29 cellular contexts compared by ENCODE assay signal in the genomic region with DNA sequence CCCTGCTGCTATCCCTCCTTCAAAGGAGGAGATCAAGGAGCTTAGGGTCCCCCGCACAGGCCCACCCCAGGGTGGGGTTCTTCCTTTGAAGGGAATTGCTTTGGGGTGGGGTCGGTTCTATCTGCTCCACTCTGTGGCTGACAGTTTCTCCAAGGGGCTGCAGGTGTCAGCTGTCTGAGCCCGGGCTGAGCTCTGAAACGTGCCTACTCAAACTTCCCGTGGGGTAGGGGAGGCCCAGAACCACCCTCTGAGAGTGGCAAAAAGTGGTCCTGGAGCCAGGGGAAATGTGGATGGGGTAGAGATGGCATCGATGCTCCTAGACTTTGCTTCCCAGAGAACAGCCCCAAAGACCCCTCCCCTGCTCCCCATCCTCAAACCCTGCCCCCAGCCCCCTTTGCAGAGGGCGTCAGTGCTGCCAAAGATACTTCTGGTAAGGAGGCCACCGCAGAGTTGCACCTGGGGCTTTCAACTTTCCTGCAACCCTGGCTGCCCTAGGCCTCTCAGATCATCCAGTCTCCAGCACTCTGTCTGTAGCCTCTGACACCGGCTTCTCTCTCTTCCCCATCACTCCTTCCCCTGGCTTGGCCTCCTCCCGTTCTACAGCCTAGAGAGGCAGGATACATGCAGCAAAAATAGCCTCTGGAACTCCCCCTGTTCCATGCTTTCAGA. TPM values are rescaled to one million over a fixed set of nuclear protein-coding genes. Genes with fewer than 3 reads are reported as not detected.
DNase-seq lines count a peak whose midpoint lies in the region; ATAC-seq and TF ChIP-seq lines count a peak whose summit lies in the region.
"Had no signal": no experiment of that assay in that cellular context is flagged by ENCODE, and none has a peak within 500 bp of the region (broad histone marks: within the 10 kb centered on the region; RNA-seq: fewer than 3 reads in every experiment).

No MANE protein-coding gene starts in this region.

- no peak for TF ChIP-seq CTCF in nephron (IDR thresholded peaks at IDR 0.05; ENCODE audit: unreplicated experiment in 3 of 3)
- TF ChIP-seq CTCF in right lobe of liver (IDR thresholded peaks at IDR 0.05), result no peak

- intact Hi-C loops in activated CD4-positive, alpha-beta T cell treated with anti-CD3 and anti-CD28 coated beads, Interleukin-2, amount 10 ng/mL, durations not matched to agents 24 days and 14 days (cut with micrococcal nuclease), result no loop called here
- intact Hi-C loops in right lobe of liver (cut with DNase I), result no loop called here

- WGBS in right lobe of liver (ENCODE audit: insufficient coverage, low coverage, low lambda C conversion rate, missing lambda C conversion rate), result 64% methylated on average over 2 of the region's 10 CpGs

- no peaks in the 10 kb centered on the region for H3K36me3 ChIP-seq in CD4-positive, CD25-positive, alpha-beta regulatory T cell (ENCODE audit: control insufficient read depth, insufficient read depth, low read length)
- H3K36me3 ChIP-seq in right lobe of liver, result no peaks in the 10 kb centered on the region
- H3K36me3 ChIP-seq: esophagus muscularis mucosa, gastrocnemius medialis, tibial artery had no signal

- peaks cover 9% of the 10 kb centered on the region for H3K36me3 Mint-ChIP-seq in activated CD4-positive, alpha-beta T cell treated with anti-CD3 and anti-CD28 coated beads, Interleukin-2, amount 10 ng/mL, durations not matched to agents 24 days and 14 days (ENCODE audit: low read depth)
- no peaks in the 10 kb centered on the region for H3K36me3 Mint-ChIP-seq in CD4-positive, CD25-positive, alpha-beta regulatory T cell
- H3K36me3 Mint-ChIP-seq in T-helper 17 cell (ENCODE audit: low read depth) (peaks cover 4% of the 10 kb centered on the region), nephron (ENCODE audit: low read depth) (no peaks in the 10 kb centered on the region)

- H3K27me3 ChIP-seq in CD4-positive, CD25-positive, alpha-beta regulatory T cell (ENCODE audit: control insufficient read depth, insufficient read depth, low read length), result no peaks in the 10 kb centered on the region
- no peaks in the 10 kb centered on the region for H3K27me3 ChIP-seq in right lobe of liver
- H3K27me3 ChIP-seq: esophagus muscularis mucosa, gastrocnemius medialis, tibial artery had no signal

- no peaks in the 10 kb centered on the region for H3K27me3 Mint-ChIP-seq in activated CD4-positive, alpha-beta T cell treated with anti-CD3 and anti-CD28 coated beads, Interleukin-2, amount 10 ng/mL, durations not matched to agents 24 days and 14 days
- H3K27me3 Mint-ChIP-seq in CD4-positive, CD25-positive, alpha-beta regulatory T cell, result peaks cover 6% of the 10 kb centered on the region
- H3K27me3 Mint-ChIP-seq in T-helper 17 cell (peaks cover 6% of the 10 kb centered on the region), nephron (ENCODE audit: low read depth) (peaks cover 3% of the 10 kb centered on the region)
- H3K27me3 Mint-ChIP-seq: activated naive CD8-positive, alpha-beta T cell treated with anti-CD3 and anti-CD28 coated beads, Interleukin-2, amount 10 ng/mL, durations not matched to agents 7 days and 5 days had no signal

- peak overlapping the region; percentile 48 for H3K27ac Mint-ChIP-seq in activated CD4-positive, alpha-beta T cell treated with anti-CD3 and anti-CD28 coated beads, Interleukin-2, amount 10 ng/mL, durations not matched to agents 24 days and 14 days
- H3K27ac Mint-ChIP-seq in CD4-positive, CD25-positive, alpha-beta regulatory T cell, result peak overlapping the region in 2 of 3 donors; percentile 83 to 96
- H3K27ac Mint-ChIP-seq in T-helper 17 cell (no peak overlapping the region), nephron (peak overlapping the region in 2 of 3 experiments; percentile 46 to 56)
- H3K27ac Mint-ChIP-seq: activated naive CD8-positive, alpha-beta T cell treated with anti-CD3 and anti-CD28 coated beads, Interleukin-2, amount 10 ng/mL, durations not matched to agents 7 days and 5 days; HFFc6 had no signal

- no peak for ATAC-seq in CD4-positive, CD25-positive, alpha-beta regulatory T cell (ENCODE audit: low read depth in 2 of 2)
- no peak for ATAC-seq in T-helper 17 cell
- ATAC-seq in right lobe of liver, result no peak
- ATAC-seq: gastrocnemius medialis, psoas muscle had no signal

- H3K9me3 Mint-ChIP-seq in activated CD4-positive, alpha-beta T cell treated with anti-CD3 and anti-CD28 coated beads, Interleukin-2, amount 10 ng/mL, durations not matched to agents 24 days and 14 days, result no peaks in the 10 kb centered on the region
- H3K9me3 Mint-ChIP-seq in CD4-positive, CD25-positive, alpha-beta regulatory T cell, result no peaks in the 10 kb centered on the region
- no peaks in the 10 kb centered on the region for H3K9me3 Mint-ChIP-seq in nephron
- H3K9me3 Mint-ChIP-seq: activated naive CD8-positive, alpha-beta T cell treated with anti-CD3 and anti-CD28 coated beads, Interleukin-2, amount 10 ng/mL, durations not matched to agents 7 days and 5 days; HFFc6; neural crest cell had no signal

- H3K4me1 ChIP-seq in CD4-positive, CD25-positive, alpha-beta regulatory T cell (ENCODE audit: control insufficient read depth, insufficient read depth, low read length, poor library complexity, severe bottlenecking), result peaks cover 43% of the 10 kb centered on the region
- H3K4me1 ChIP-seq in right lobe of liver, result peaks cover 0 to 20% (median 10%) of the 10 kb centered on the region in 4 donors

- peak overlapping the region; percentile 52 for H3K4me3 Mint-ChIP-seq in activated CD4-positive, alpha-beta T cell treated with anti-CD3 and anti-CD28 coated beads, Interleukin-2, amount 10 ng/mL, durations not matched to agents 24 days and 14 days
- peak overlapping the region in 2 of 4 donors; percentile 67 to 68 for H3K4me3 Mint-ChIP-seq in CD4-positive, CD25-positive, alpha-beta regulatory T cell
- H3K4me3 Mint-ChIP-seq in T-helper 17 cell (peak overlapping the region; percentile 50), nephron (no peak overlapping the region)
- H3K4me3 Mint-ChIP-seq: activated naive CD8-positive, alpha-beta T cell treated with anti-CD3 and anti-CD28 coated beads, Interleukin-2, amount 10 ng/mL, durations not matched to agents 7 days and 5 days; HFFc6; neural crest cell had no signal

- no peak for DNase-seq in activated CD4-positive, alpha-beta T cell treated with anti-CD3 and anti-CD28 coated beads, Interleukin-2, amount 10 ng/mL, durations not matched to agents 24 days and 14 days
- DNase-seq in activated CD4-positive, alpha-beta T cell treated with anti-CD3 and anti-CD28 coated beads, Interleukin-2, amount 50 U/mL, for 48 hours, result no peak
- DNase-seq in CD4-positive, CD25-positive, alpha-beta regulatory T cell, result no peak
- DNase-seq in T-helper 17 cell, result no peak
- DNase-seq in HCEC 1CT, result no peak
- DNase-seq in right lobe of liver, result no peak
- no peak for DNase-seq in NCI-H345 treated with DMSO at 0.1 percent for 48 hours (lab: John Stamatoyannopoulos, UW; ENCODE audit: unreplicated experiment)
- DNase-seq: activated CD4-positive, alpha-beta T cell treated with anti-CD3 and anti-CD28 coated beads for 48 hours; activated naive CD8-positive, alpha-beta T cell treated with anti-CD3 and anti-CD28 coated beads, Interleukin-2, amount 10 ng/mL, durations not matched to agents 7 days and 5 days; activated T-cell treated with anti-CD3 and anti-CD28 coated beads for 4 hours; Caco-2; DMS79 treated with DMSO at 0.1 percent for 48 hours; effector memory CD4-positive, alpha-beta T cell; gastrocnemius medialis; HFFc6; hypothalamus; NCI-H1105 treated with DMSO at 0.1 percent for 48 hours; NCI-H2081 treated with DMSO at 0.1 percent for 48 hours; NCI-H446; PC-9; psoas muscle; SHP77; stimulated activated CD4-positive, alpha-beta T cell treated with anti-CD3 and anti-CD28 coated beads, Interleukin-2, amount 100 ng/mL, for 48 hours; SW 1271; tibial artery had no signal

- peaks cover 66% of the 10 kb centered on the region for H3K4me1 Mint-ChIP-seq in activated CD4-positive, alpha-beta T cell treated with anti-CD3 and anti-CD28 coated beads, Interleukin-2, amount 10 ng/mL, durations not matched to agents 24 days and 14 days
- peaks cover 9 to 80% (median 26%) of the 10 kb centered on the region in 4 donors for H3K4me1 Mint-ChIP-seq in CD4-positive, CD25-positive, alpha-beta regulatory T cell
- peaks cover 36% of the 10 kb centered on the region for H3K4me1 Mint-ChIP-seq in T-helper 17 cell
- peaks cover 31% of the 10 kb centered on the region for H3K4me1 Mint-ChIP-seq in nephron

- no peak for TF ChIP-seq POLR2A in right lobe of liver (IDR thresholded peaks at IDR 0.05)

- H3K4me3 ChIP-seq in CD4-positive, CD25-positive, alpha-beta regulatory T cell (ENCODE audit: low read depth, low read length), result no peak overlapping the region
- H3K4me3 ChIP-seq in right lobe of liver, result no peak overlapping the region
- H3K4me3 ChIP-seq: esophagus muscularis mucosa, gastrocnemius medialis, PC-9, psoas muscle, tibial artery had no signal

- no peaks in the 10 kb centered on the region for H3K9me3 ChIP-seq in CD4-positive, CD25-positive, alpha-beta regulatory T cell (ENCODE audit: control insufficient read depth in 2 of 2, low read length in 2 of 2)
- H3K9me3 ChIP-seq in T-helper 17 cell (ENCODE audit: control insufficient read depth, low read length, poor library complexity, severe bottlenecking) (no peaks in the 10 kb centered on the region), right lobe of liver (no peaks in the 10 kb centered on the region)
- H3K9me3 ChIP-seq: Caco-2, esophagus muscularis mucosa, gastrocnemius medialis, psoas muscle, tibial artery had no signal

- H3K27ac ChIP-seq in CD4-positive, CD25-positive, alpha-beta regulatory T cell (ENCODE audit: insufficient read depth, low read length, poor library complexity, severe bottlenecking), result no peak overlapping the region
- no peak overlapping the region for H3K27ac ChIP-seq in right lobe of liver
- H3K27ac ChIP-seq: esophagus muscularis mucosa, gastrocnemius medialis, PC-9, psoas muscle, tibial artery had no signal

RNA-seq across cellular contexts. Expression of a gene that starts 6.3 kb away (rescaled TPM):
- 264 and 271 TPM in 2 replicates for total RNA-seq in activated CD4-positive, alpha-beta T cell treated with anti-CD3 and anti-CD28 coated beads, Interleukin-2, amount 10 ng/mL, durations not matched to agents 24 days and 14 days
- total RNA-seq in CD4-positive, CD25-positive, alpha-beta regulatory T cell, result 224 TPM
- 100 to 1,000 TPM; 312 to 330 (median 324) TPM for polyA plus RNA-seq in CD4-positive, CD25-positive, alpha-beta regulatory T cell
- total RNA-seq in T-helper 17 cell, result 100 to 1,000 TPM; 187 to 205 TPM
- 10 to 100 TPM; 10.0 to 41.6 (median 28.1) TPM for total RNA-seq in right lobe of liver
- total RNA-seq: Caco-2 had no signal

RNA-seq across cellular contexts. Expression of a gene that starts 10.7 kb away (rescaled TPM):
- total RNA-seq in activated CD4-positive, alpha-beta T cell treated with anti-CD3 and anti-CD28 coated beads, Interleukin-2, amount 10 ng/mL, durations not matched to agents 24 days and 14 days, result 253 and 269 TPM in 2 replicates
- total RNA-seq in CD4-positive, CD25-positive, alpha-beta regulatory T cell, result 8.2 TPM
- polyA plus RNA-seq in CD4-positive, CD25-positive, alpha-beta regulatory T cell, result 10 to 100 TPM in 2 of 4 donors, 1 to 10 TPM in 2; 6.3 to 12.6 (median 11.0) TPM
- total RNA-seq in T-helper 17 cell (1 to 10 TPM; 3.8 to 4.6 TPM), right lobe of liver (1 to 10 TPM in 4 of 6 experiments, under 1 TPM in 2; 0.18 to 2.3 (median 1.4) TPM)
- total RNA-seq: gastrocnemius medialis, skeletal muscle tissue had no signal

RNA-seq across cellular contexts. Expression of a gene that starts 16.9 kb away (rescaled TPM):
- total RNA-seq in activated CD4-positive, alpha-beta T cell treated with anti-CD3 and anti-CD28 coated beads, Interleukin-2, amount 10 ng/mL, durations not matched to agents 24 days and 14 days, result 245 and 267 TPM in 2 replicates
- total RNA-seq in CD4-positive, CD25-positive, alpha-beta regulatory T cell, result 15.0 TPM
- polyA plus RNA-seq in CD4-positive, CD25-positive, alpha-beta regulatory T cell, result 1 to 10 TPM; 1.3 to 3.9 (median 2.5) TPM
- total RNA-seq in T-helper 17 cell, result 10 to 100 TPM in 1 of 2 donors, 1 to 10 TPM in 1; 7.0 to 12.0 TPM
- 100 to 1,000 TPM; 113 to 484 (median 404) TPM for total RNA-seq in right lobe of liver

RNA-seq across cellular contexts. Expression of a gene that starts 30.1 kb away (rescaled TPM):
- total RNA-seq in activated CD4-positive, alpha-beta T cell treated with anti-CD3 and anti-CD28 coated beads, Interleukin-2, amount 10 ng/mL, durations not matched to agents 24 days and 14 days, result 163 and 180 TPM in 2 replicates
- total RNA-seq in CD4-positive, CD25-positive, alpha-beta regulatory T cell, result 101 TPM
- polyA plus RNA-seq in CD4-positive, CD25-positive, alpha-beta regulatory T cell, result 100 to 1,000 TPM; 104 to 124 (median 114) TPM
- total RNA-seq in T-helper 17 cell (100 to 1,000 TPM; 104 to 108 TPM), right lobe of liver (100 to 1,000 TPM; 104 to 185 (median 134) TPM)

RNA-seq across cellular contexts. Expression of a gene that starts 38.6 kb away (rescaled TPM):
- 0.21 and 0.43 TPM in 2 replicates for total RNA-seq in activated CD4-positive, alpha-beta T cell treated with anti-CD3 and anti-CD28 coated beads, Interleukin-2, amount 10 ng/mL, durations not matched to agents 24 days and 14 days
- total RNA-seq in CD4-positive, CD25-positive, alpha-beta regulatory T cell, result not detected
- not detected for polyA plus RNA-seq in CD4-positive, CD25-positive, alpha-beta regulatory T cell
- under 1 TPM in 1 of 2 donors, not detected in 1; 0.63 TPM for total RNA-seq in T-helper 17 cell
- 1 to 10 TPM in 4 of 6 experiments, under 1 TPM in 2; 0.37 to 3.1 (median 2.1) TPM for total RNA-seq in right lobe of liver

Comparison
In these comparisons a context has a peak if more than half of its experiments do, and no peak if none do; other contexts are left out.
1. H3K4me3 Mint-ChIP-seq: peak in activated CD4-positive, alpha-beta T cell treated with anti-CD3 and anti-CD28 coated beads, Interleukin-2, amount 10 ng/mL, durations not matched to agents 24 days and 14 days (single experiment) and T-helper 17 cell (single experiment); none in nephron (0 of 3).
2. RNA of a gene that starts 10.7 kb away (total RNA-seq): 253 to 269 TPM in activated CD4-positive, alpha-beta T cell treated with anti-CD3 and anti-CD28 coated beads, Interleukin-2, amount 10 ng/mL, durations not matched to agents 24 days and 14 days; 8.2 TPM in CD4-positive, CD25-positive, alpha-beta regulatory T cell (single experiment), 3.8 to 4.6 TPM in T-helper 17 cell and 0.18 to 2.3 TPM in right lobe of liver; every median in the first group is over 10 times any median in the second.